4 cellular contexts compared by ENCODE assay signal in the genomic region with DNA sequence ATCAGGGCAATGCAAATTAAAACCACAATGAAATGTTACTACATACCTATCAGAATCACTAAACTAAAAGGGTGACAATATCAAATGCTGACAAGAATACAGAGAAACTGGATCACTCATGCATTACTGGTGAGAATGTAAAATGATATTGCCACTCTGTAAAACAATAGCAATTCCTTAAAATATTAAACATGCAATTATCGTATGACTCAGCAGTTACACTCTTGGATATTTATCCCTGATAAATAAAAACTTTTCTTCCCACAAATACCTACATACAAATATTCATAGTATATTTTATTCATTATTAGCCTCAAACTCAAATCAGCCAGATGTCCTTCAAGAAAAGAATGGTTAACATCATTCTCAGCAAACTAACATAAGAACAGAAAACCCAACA.
TF ChIP-seq lines count a peak whose summit lies in the region.

No MANE protein-coding gene starts in this region.

TF ChIP-seq in A549, 52 proteins besides CTCF, POLR2A, EP300 and RAD21:
- TF ChIP-seq FOSB (CRISPR knock-in tag; IDR thresholded peaks at IDR 0.05) (no peak), MAFK (IDR thresholded peaks at IDR 0.05; ENCODE audit: partially characterized antibody) (peak; percentile 56), TP53 (CRISPR knock-in tag; IDR thresholded peaks at IDR 0.05) (no peak), EHF (CRISPR knock-in tag; IDR thresholded peaks at IDR 0.05) (no peak)
- TF ChIP-seq, protein P1, sequence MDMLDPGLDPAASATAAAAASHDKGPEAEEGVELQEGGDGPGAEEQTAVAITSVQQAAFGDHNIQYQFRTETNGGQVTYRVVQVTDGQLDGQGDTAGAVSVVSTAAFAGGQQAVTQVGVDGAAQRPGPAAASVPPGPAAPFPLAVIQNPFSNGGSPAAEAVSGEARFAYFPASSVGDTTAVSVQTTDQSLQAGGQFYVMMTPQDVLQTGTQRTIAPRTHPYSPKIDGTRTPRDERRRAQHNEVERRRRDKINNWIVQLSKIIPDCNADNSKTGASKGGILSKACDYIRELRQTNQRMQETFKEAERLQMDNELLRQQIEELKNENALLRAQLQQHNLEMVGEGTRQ (IDR thresholded peaks at IDR 0.05) = no peak

TF ChIP-seq in IMR-90, 13 proteins besides CTCF, POLR2A, EP300 and RAD21:
- TF ChIP-seq RFX5 (IDR thresholded peaks at IDR 0.05; ENCODE audit: low read depth, low read length) (no peak), MXI1 (IDR thresholded peaks at IDR 0.05; ENCODE audit: borderline replicate concordance, low read depth, low read length) (no peak), NFE2L2 (IDR thresholded peaks at IDR 0.05; ENCODE audit: low read depth, low read length) (peak; percentile 59; the same call in 1 of the 2 replicates), RCOR1 (IDR thresholded peaks at IDR 0.05; ENCODE audit: insufficient replicate concordance, low read length) (no peak)
TF ChIP-seq in IMR-90: peak in this region for 1.

TF ChIP-seq in Ishikawa, 13 proteins besides CTCF, POLR2A, EP300 and RAD21:
- TF ChIP-seq TEAD4 (IDR thresholded peaks at IDR 0.05) (peak; percentile 31; the same call in 1 of the 2 replicates), EGR1 (IDR thresholded peaks at IDR 0.05) (no peak), TCF12 (IDR thresholded peaks at IDR 0.05; ENCODE audit: low read depth) (no peak)
TF ChIP-seq in Ishikawa: peak in this region for 1.

TF ChIP-seq in K562, 482 proteins besides CTCF, POLR2A, EP300 and RAD21:
- TF ChIP-seq, protein P2, sequence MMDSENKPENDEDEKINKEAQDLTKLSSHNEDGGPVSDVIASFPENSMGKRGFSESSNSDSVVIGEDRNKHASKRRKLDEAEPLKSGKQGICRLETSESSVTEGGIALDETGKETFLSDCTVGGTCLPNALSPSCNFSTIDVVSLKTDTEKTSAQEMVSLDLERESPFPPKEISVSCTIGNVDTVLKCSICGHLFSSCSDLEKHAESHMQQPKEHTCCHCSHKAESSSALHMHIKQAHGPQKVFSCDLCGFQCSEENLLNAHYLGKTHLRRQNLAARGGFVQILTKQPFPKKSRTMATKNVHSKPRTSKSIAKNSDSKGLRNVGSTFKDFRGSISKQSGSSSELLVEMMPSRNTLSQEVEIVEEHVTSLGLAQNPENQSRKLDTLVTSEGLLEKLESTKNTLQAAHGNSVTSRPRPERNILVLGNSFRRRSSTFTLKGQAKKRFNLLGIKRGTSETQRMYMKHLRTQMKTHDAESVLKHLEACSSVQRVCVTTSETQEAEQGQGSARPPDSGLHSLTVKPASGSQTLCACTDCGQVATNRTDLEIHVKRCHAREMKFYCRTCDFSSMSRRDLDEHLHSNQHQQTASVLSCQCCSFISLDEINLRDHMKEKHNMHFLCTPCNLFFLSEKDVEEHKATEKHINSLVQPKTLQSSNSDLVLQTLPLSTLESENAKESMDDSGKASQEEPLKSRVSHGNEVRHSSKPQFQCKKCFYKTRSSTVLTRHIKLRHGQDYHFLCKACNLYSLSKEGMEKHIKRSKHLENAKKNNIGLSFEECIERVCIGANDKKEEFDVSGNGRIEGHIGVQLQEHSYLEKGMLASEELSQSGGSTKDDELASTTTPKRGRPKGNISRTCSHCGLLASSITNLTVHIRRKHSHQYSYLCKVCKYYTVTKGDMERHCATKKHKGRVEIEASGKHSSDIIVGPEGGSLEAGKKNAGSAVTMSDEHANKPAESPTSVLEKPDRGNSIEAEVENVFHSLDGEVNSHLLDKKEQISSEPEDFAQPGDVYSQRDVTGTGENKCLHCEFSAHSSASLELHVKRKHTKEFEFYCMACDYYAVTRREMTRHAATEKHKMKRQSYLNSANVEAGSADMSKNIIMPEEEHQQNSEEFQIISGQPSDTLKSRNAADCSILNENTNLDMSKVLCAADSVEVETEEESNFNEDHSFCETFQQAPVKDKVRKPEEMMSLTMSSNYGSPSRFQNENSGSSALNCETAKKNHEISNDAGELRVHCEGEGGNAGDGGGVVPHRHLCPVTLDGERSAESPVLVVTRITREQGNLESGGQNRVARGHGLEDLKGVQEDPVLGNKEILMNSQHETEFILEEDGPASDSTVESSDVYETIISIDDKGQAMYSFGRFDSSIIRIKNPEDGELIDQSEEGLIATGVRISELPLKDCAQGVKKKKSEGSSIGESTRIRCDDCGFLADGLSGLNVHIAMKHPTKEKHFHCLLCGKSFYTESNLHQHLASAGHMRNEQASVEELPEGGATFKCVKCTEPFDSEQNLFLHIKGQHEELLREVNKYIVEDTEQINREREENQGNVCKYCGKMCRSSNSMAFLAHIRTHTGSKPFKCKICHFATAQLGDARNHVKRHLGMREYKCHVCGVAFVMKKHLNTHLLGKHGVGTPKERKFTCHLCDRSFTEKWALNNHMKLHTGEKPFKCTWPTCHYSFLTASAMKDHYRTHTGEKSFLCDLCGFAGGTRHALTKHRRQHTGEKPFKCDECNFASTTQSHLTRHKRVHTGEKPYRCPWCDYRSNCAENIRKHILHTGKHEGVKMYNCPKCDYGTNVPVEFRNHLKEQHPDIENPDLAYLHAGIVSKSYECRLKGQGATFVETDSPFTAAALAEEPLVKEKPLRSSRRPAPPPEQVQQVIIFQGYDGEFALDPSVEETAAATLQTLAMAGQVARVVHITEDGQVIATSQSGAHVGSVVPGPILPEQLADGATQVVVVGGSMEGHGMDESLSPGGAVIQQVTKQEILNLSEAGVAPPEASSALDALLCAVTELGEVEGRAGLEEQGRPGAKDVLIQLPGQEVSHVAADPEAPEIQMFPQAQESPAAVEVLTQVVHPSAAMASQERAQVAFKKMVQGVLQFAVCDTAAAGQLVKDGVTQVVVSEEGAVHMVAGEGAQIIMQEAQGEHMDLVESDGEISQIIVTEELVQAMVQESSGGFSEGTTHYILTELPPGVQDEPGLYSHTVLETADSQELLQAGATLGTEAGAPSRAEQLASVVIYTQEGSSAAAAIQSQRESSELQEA (IDR thresholded peaks at IDR 0.05; ENCODE audit: low read depth) = no peak
- TF ChIP-seq EGR1 (conservative IDR thresholded peaks at IDR 0.05) = no peak
- TF ChIP-seq, protein P3, sequence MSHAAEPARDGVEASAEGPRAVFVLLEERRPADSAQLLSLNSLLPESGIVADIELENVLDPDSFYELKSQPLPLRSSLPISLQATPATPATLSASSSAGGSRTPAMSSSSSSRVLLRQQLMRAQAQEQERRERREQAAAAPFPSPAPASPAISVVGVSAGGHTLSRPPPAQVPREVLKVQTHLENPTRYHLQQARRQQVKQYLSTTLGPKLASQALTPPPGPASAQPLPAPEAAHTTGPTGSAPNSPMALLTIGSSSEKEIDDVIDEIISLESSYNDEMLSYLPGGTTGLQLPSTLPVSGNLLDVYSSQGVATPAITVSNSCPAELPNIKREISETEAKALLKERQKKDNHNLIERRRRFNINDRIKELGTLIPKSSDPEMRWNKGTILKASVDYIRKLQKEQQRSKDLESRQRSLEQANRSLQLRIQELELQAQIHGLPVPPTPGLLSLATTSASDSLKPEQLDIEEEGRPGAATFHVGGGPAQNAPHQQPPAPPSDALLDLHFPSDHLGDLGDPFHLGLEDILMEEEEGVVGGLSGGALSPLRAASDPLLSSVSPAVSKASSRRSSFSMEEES (CRISPR knock-in tag; IDR thresholded peaks at IDR 0.05) = no peak
- no peak for TF ChIP-seq GABPB1 (CRISPR knock-in tag; IDR thresholded peaks at IDR 0.05)
- TF ChIP-seq ZNF316 (IDR thresholded peaks at IDR 0.05) = peak; percentile 55
